In genomic region chr19:57769345-57770131, GRCh38 we compare ENCODE assay signal across 8 cellular contexts. TPM values are rescaled to one million over a fixed set of nuclear protein-coding genes. Genes with fewer than 3 reads are reported as not detected.
DNase-seq lines count a peak whose midpoint lies in the region; ATAC-seq and TF ChIP-seq lines count a peak whose summit lies in the region.

TSS of gene ZNF586 (plus strand) at chr19:57769676. CDS start at chr19:57769843, 167 bp downstream.

- TF ChIP-seq CTCF in uterus (IDR thresholded peaks at IDR 0.05): no peak

- H3K4me3 ChIP-seq in right cardiac atrium (ENCODE audit: low read length) (peak within 1 kb of the TSS; percentile 90), uterus (peak within 1 kb of the TSS; percentile 90 to 91)

- H3K4me1 ChIP-seq in right cardiac atrium (ENCODE audit: control insufficient read depth, insufficient read depth, low read length): peaks cover 6% of the 10 kb centered on the region
- H3K4me1 ChIP-seq in uterus: no peaks in the 10 kb centered on the region

- H3K9me3 ChIP-seq in right cardiac atrium (ENCODE audit: control insufficient read depth, low read length): no peaks in the 10 kb centered on the region
- peaks cover 0 to 59% of the 10 kb centered on the region in 2 donors for H3K9me3 ChIP-seq in uterus

- peak; percentile 90 for DNase-seq in NCI-H1105 treated with DMSO at 0.1 percent for 48 hours (lab: John Stamatoyannopoulos, UW)
- peak; percentile 27 to 95 (median 86) for DNase-seq in anterior cingulate cortex (lab: John Stamatoyannopoulos, UW)
- peak; percentile 92 to 96 (median 94) for DNase-seq in right cardiac atrium
- peak; percentile 94 for DNase-seq in putamen (ENCODE audit: low spot score)
- DNase-seq in uterus: peak; percentile 76

- H3K27ac ChIP-seq in right cardiac atrium (ENCODE audit: low read length) (peak within 1 kb of the TSS; percentile 70), uterus (peak within 1 kb of the TSS; percentile 62 to 65)

- 2% methylated on average over 61 of the region's 61 CpGs for WGBS in right cardiac atrium

- no peaks in the 10 kb centered on the region for H3K27me3 ChIP-seq in right cardiac atrium (ENCODE audit: control insufficient read depth, insufficient read depth)
- H3K27me3 ChIP-seq in uterus: no peaks in the 10 kb centered on the region

- no peaks in the 10 kb centered on the region for H3K36me3 ChIP-seq in uterus

- intact Hi-C loops in T-helper 2 cell treated with Interferon-gamma antibody and Interleukin-4, amounts not matched to agents 100 ng/mL and 5 ng/mL, for 36 hours (cut with micrococcal nuclease): loop anchor here (1.0 kb wide), 3 partner anchors 23 to 233 kb away; partner anchors contain the start of genes ZNF552, ZNF606 and ZNF776
- intact Hi-C loops in right cardiac atrium (cut with DNase I): no loop called here
- intact Hi-C loops in uterus (cut with DNase I; ENCODE audit: low total_unique reads): no loop called here

- ATAC-seq in HG02642 (IDR thresholded peaks at IDR 0.05; ENCODE audit: poor library complexity, unreplicated experiment) (peak; percentile 97), right cardiac atrium (peak; percentile 99)

- TF ChIP-seq POLR2A in GM10847 (IDR thresholded peaks at IDR 0.05; ENCODE audit: extremely low read depth, insufficient read length) (peak; percentile 73), uterus (IDR thresholded peaks at IDR 0.05) (peak in 1 of 2 donors; percentile 31)

RNA-seq across cellular contexts. Expression of gene ZNF586, which starts in this region (rescaled TPM):
- 16.8 and 17.2 TPM in 2 replicates for total RNA-seq in T-helper 2 cell treated with Interferon-gamma antibody and Interleukin-4, amounts not matched to agents 100 ng/mL and 5 ng/mL, for 36 hours
- 10 to 100 TPM in 3 of 4 donors, 1 to 10 TPM in 1; 8.8 to 11.7 (median 11.4) TPM for total RNA-seq in right cardiac atrium
- 7.1 TPM for polyA plus RNA-seq in right cardiac atrium
- 10 to 100 TPM in 2 of 4 donors, 1 to 10 TPM in 2; 4.6 to 42.0 (median 16.1) TPM for total RNA-seq in uterus

Comparison
In these comparisons a context has a peak if more than half of its experiments do, and no peak if none do; other contexts are left out.
1. Peak in every context shown above with its lines: DNase-seq, ATAC-seq, H3K4me3 ChIP-seq and H3K27ac ChIP-seq.